In the genomic region with DNA sequence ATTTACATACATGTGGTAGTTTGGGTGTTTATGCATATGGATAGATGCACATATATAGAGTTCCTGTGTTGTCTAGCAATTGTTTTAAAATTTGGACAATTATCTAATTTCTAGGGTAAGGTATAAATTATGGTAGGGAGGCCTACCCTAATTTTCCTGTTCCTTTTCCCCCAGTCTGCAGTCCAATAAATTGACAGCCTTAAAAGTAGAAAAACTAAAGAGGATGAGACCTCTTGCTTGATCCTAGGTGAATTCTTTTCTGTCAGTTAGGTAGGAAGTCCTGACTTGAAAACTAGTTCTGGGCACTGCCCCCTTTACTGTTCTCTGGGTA, we compare ENCODE assay signal across 8 cellular contexts. TPM values are rescaled to one million over a fixed set of nuclear protein-coding genes. Genes with fewer than 3 reads are reported as not detected.
A peak's percentile ranks its signal among the peaks of the same experiment; 100 is the strongest.
DNase-seq lines count a peak whose midpoint lies in the region; ATAC-seq and TF ChIP-seq lines count a peak whose summit lies in the region.

No MANE protein-coding gene starts in this region.

- H3K36me3 Mint-ChIP-seq in activated naive CD4-positive, alpha-beta T cell treated with anti-CD3 and anti-CD28 coated beads, Interleukin-2, amount 50 U/mL, for 24 hours, result peaks cover 17% of the 10 kb centered on the region

- intact Hi-C loops in upper lobe of right lung (cut with DNase I), result no loop called here

- H3K9ac ChIP-seq in mucosa of stomach (ENCODE audit: low read length), result peak overlapping the region; percentile 72

- peaks cover 28% of the 10 kb centered on the region for H3K4me1 ChIP-seq in mucosa of stomach (ENCODE audit: control insufficient read depth, insufficient read depth, low read length)
- H3K4me1 ChIP-seq in upper lobe of right lung, result peaks cover 27% of the 10 kb centered on the region
- peaks cover 29% of the 10 kb centered on the region for H3K4me1 ChIP-seq in HAP-1

- H3K27ac Mint-ChIP-seq in activated naive CD4-positive, alpha-beta T cell treated with anti-CD3 and anti-CD28 coated beads, Interleukin-2, amount 50 U/mL, for 24 hours, result peak overlapping the region; percentile 98

- no peaks in the 10 kb centered on the region for H3K9me3 Mint-ChIP-seq in activated naive CD4-positive, alpha-beta T cell treated with anti-CD3 and anti-CD28 coated beads, Interleukin-2, amount 50 U/mL, for 24 hours

- no peaks in the 10 kb centered on the region for H3K27me3 Mint-ChIP-seq in activated naive CD4-positive, alpha-beta T cell treated with anti-CD3 and anti-CD28 coated beads, Interleukin-2, amount 50 U/mL, for 24 hours

- no peaks in the 10 kb centered on the region for H3K36me3 ChIP-seq in mucosa of stomach (ENCODE audit: control insufficient read depth, insufficient read depth, low read length)
- H3K36me3 ChIP-seq in upper lobe of right lung, result peaks cover 14% of the 10 kb centered on the region
- H3K36me3 ChIP-seq in HAP-1 (replicated peaks), result peaks cover 25% of the 10 kb centered on the region

- H3K4me3 ChIP-seq in mucosa of stomach (ENCODE audit: low read length) (no peak overlapping the region), upper lobe of right lung (peak overlapping the region; percentile 90), HAP-1 (no peak overlapping the region)

- H3K9me3 ChIP-seq in mucosa of stomach (ENCODE audit: control insufficient read depth, low read length) (no peaks in the 10 kb centered on the region), upper lobe of right lung (no peaks in the 10 kb centered on the region), HAP-1 (no peaks in the 10 kb centered on the region)

- ATAC-seq in upper lobe of right lung, result no peak

- peak overlapping the region; percentile 93 for H3K4me3 Mint-ChIP-seq in activated naive CD4-positive, alpha-beta T cell treated with anti-CD3 and anti-CD28 coated beads, Interleukin-2, amount 50 U/mL, for 24 hours

- H3K4me1 Mint-ChIP-seq in activated naive CD4-positive, alpha-beta T cell treated with anti-CD3 and anti-CD28 coated beads, Interleukin-2, amount 50 U/mL, for 24 hours, result peaks cover 60% of the 10 kb centered on the region

- in situ Hi-C loops in HAP-1 (cut with MboI; ENCODE audit: low sequenced_read_pairs), result loop anchor here (25.0 kb wide), 1 partner anchor 1128 kb away; no protein-coding TSS in a partner anchor

- H3K27ac ChIP-seq in angular gyrus (ENCODE audit: low read depth, low read length) (peak overlapping the region; percentile 95), upper lobe of right lung (peak overlapping the region; percentile 99)

- no peaks in the 10 kb centered on the region for H3K27me3 ChIP-seq in mucosa of stomach (ENCODE audit: control insufficient read depth, insufficient read depth, low read length)
- H3K27me3 ChIP-seq in upper lobe of right lung, result no peaks in the 10 kb centered on the region
- H3K27me3 ChIP-seq in HAP-1 (ENCODE audit: low read depth), result no peaks in the 10 kb centered on the region

- TF ChIP-seq CTCF in upper lobe of right lung (IDR thresholded peaks at IDR 0.05), result no peak

- no peak for DNase-seq in activated naive CD4-positive, alpha-beta T cell treated with anti-CD3 and anti-CD28 coated beads, Interleukin-2, amount 50 U/mL, for 16 hours
- DNase-seq in upper lobe of right lung, result no peak
- DNase-seq in GDM1 (lab: John Stamatoyannopoulos, UW), result no peak
- DNase-seq in NCI-H2227 treated with DMSO at 0.1 percent for 48 hours (lab: John Stamatoyannopoulos, UW), result no peak
- DNase-seq in HAP-1 (ENCODE audit: low spot score in 2 of 2), result no peak

RNA-seq across cellular contexts. Expression of gene CDKN1B, which starts 2.1 kb away (rescaled TPM):
- total RNA-seq in upper lobe of right lung, result 51.4 TPM

RNA-seq across cellular contexts. Expression of gene GPR19, which starts 19.1 kb away (rescaled TPM):
- total RNA-seq in upper lobe of right lung, result not detected
